Comparison of ENCODE assay signal across 17 cellular contexts in the genomic region with DNA sequence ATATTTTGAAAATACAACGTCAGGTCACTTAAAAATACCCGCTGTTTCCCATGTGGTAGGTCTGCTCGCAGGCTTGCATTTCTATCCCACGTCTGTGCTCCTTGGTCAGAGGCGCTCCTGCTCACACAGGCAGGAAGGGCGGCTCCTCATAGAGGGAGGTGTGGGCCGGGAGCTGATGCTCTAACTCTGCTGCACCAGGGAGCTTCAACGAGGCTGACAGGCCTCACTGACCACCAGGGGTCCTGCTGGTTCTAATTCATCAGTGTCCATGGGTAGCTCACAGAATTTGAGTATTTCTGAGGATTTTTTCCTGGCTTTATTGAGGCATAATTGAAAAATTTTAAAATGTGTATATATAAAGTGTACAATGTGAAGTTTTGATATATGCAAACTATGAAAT.
DNase-seq lines count a peak whose midpoint lies in the region; ATAC-seq and TF ChIP-seq lines count a peak whose summit lies in the region.
"Had no signal": no experiment of that assay in that cellular context is flagged by ENCODE, and none has a peak within 500 bp of the region (broad histone marks: within the 10 kb centered on the region; RNA-seq: fewer than 3 reads in every experiment).

No MANE protein-coding gene starts in this region.

- DNase-seq in left ventricle myocardium inferior = no peak
- DNase-seq in cardiac septum (ENCODE audit: low spot score) = no peak
- peak; percentile 64 for DNase-seq in SK-N-SH
- peak; percentile 29 for DNase-seq in fibroblast of pulmonary artery (ENCODE audit: low read depth)
- no peak for DNase-seq in adrenal gland
- DNase-seq: ACHN; activated CD4-positive, alpha-beta memory T cell treated with anti-CD3 and anti-CD28 coated beads, Interleukin-2, amount 10 ng/mL, durations not matched to agents 7 days and 5 days; esophagus squamous epithelium; GM23248; hippocampal formation; left colon; NCI-H1092 treated with DMSO at 0.1 percent for 48 hours; SHP77 treated with DMSO at 0.1 percent for 48 hours; substantia nigra had no signal

- H3K79me2 ChIP-seq in SK-N-SH (ENCODE audit: insufficient read depth) = no peaks in the 10 kb centered on the region

- H3K9me3 ChIP-seq in left ventricle myocardium inferior (replicated peaks) (no peaks in the 10 kb centered on the region), SK-N-SH (no peaks in the 10 kb centered on the region), adrenal gland (replicated peaks in 1 of 3) (no peaks in the 10 kb centered on the region), gastroesophageal sphincter (no peaks in the 10 kb centered on the region)
- H3K9me3 ChIP-seq: esophagus squamous epithelium had no signal

- H3K4me1 ChIP-seq in left ventricle myocardium inferior (peaks cover 10% of the 10 kb centered on the region), SK-N-SH (ENCODE audit: control insufficient read depth in 1 of 2, insufficient read depth in 2 of 2, low read depth in 1 of 2, low read length in 1 of 2) (peaks cover 0 to 3% of the 10 kb centered on the region in 2 experiments; a peak in 1 of 4 replicates), adrenal gland (replicated peaks in 1 of 2) (no peaks in the 10 kb centered on the region), gastroesophageal sphincter (no peaks in the 10 kb centered on the region)

- ATAC-seq in GM18505 (IDR thresholded peaks at IDR 0.05; ENCODE audit: unreplicated experiment) (no peak), HG03280 (IDR thresholded peaks at IDR 0.05; ENCODE audit: unreplicated experiment) (no peak), gastroesophageal sphincter (no peak)
- ATAC-seq: left colon had no signal

- no peak for TF ChIP-seq POLR2A in GM18505 (IDR thresholded peaks at IDR 0.05; ENCODE audit: borderline replicate concordance, extremely low read depth, insufficient read depth, insufficient read length)
- TF ChIP-seq POLR2A in adrenal gland (IDR thresholded peaks at IDR 0.05) = no peak
- no peak for TF ChIP-seq POLR2A in gastroesophageal sphincter (IDR thresholded peaks at IDR 0.05)

- H3K27me3 ChIP-seq in left ventricle myocardium inferior (ENCODE audit: low read depth) (peaks cover 15% of the 10 kb centered on the region), SK-N-SH (ENCODE audit: insufficient read depth) (peaks cover 16% of the 10 kb centered on the region; the same call in 1 of the 2 replicates), adrenal gland (no peaks in the 10 kb centered on the region), gastroesophageal sphincter (peaks cover 24% of the 10 kb centered on the region)

- POLR2A ChIA-PET in SK-N-SH (lab: Yijun Ruan, JAX) = no interaction called here

- H3F3A ChIP-seq in SK-N-SH (replicated peaks; ENCODE audit: insufficient read depth) = no peaks in the 10 kb centered on the region

- intact Hi-C loops in left ventricle myocardium inferior (cut with micrococcal nuclease) (no loop called here), cardiac septum (cut with DNase I) (no loop called here), adrenal gland (cut with DNase I) (no loop called here)

- H2AFZ ChIP-seq in SK-N-SH (ENCODE audit: low read depth) = no peak overlapping the region
- H2AFZ ChIP-seq: GM23248 had no signal

- no peaks in the 10 kb centered on the region for H4K20me1 ChIP-seq in SK-N-SH (ENCODE audit: insufficient read depth)

- H3K36me3 ChIP-seq in left ventricle myocardium inferior (no peaks in the 10 kb centered on the region), SK-N-SH (replicated peaks in 1 of 2; ENCODE audit: control insufficient read depth in 1 of 2, insufficient read depth in 2 of 2, low read length in 1 of 2) (no peaks in the 10 kb centered on the region), adrenal gland (replicated peaks in 1 of 2) (no peaks in the 10 kb centered on the region), gastroesophageal sphincter (no peaks in the 10 kb centered on the region)
- H3K36me3 ChIP-seq: esophagus squamous epithelium had no signal

- CTCF ChIA-PET in SK-N-SH (lab: Yijun Ruan, JAX) = interaction anchor here (0.8 to 1.9 kb wide), 7 partner anchors 17 to 58 kb away, joined by 3 to 10 read pairs (median 4); no protein-coding TSS in a partner anchor

- H3K9me2 ChIP-seq in SK-N-SH = no peaks in the 10 kb centered on the region

- H3K4me2 ChIP-seq in SK-N-SH = no peak overlapping the region

- H3K27ac ChIP-seq in left ventricle myocardium inferior (replicated peaks) (no peak overlapping the region), SK-N-SH (ENCODE audit: low read depth in 2 of 2, low read length in 1 of 2) (no peak overlapping the region), adrenal gland (no peak overlapping the region), gastroesophageal sphincter (no peak overlapping the region)
- H3K27ac ChIP-seq: esophagus squamous epithelium, GM23248 had no signal

- TF ChIP-seq CTCF in left ventricle myocardium inferior (IDR thresholded peaks at IDR 0.05; ENCODE audit: borderline replicate concordance) = peak; percentile 14
- peak; percentile 36 for TF ChIP-seq CTCF in SK-N-SH (IDR thresholded peaks at IDR 0.05)
- TF ChIP-seq CTCF in fibroblast of pulmonary artery (IDR thresholded peaks at IDR 0.05; ENCODE audit: low read length, missing control alignments) = peak; percentile 35
- TF ChIP-seq CTCF in adrenal gland (IDR thresholded peaks at IDR 0.05) = no peak
- no peak for TF ChIP-seq CTCF in gastroesophageal sphincter (IDR thresholded peaks at IDR 0.05)

- H3K4me3 ChIP-seq in left ventricle myocardium inferior = no peak overlapping the region
- H3K4me3 ChIP-seq in SK-N-SH (ENCODE audit: low read depth in 2 of 2, low read length in 1 of 2) = no peak overlapping the region
- no peak overlapping the region for H3K4me3 ChIP-seq in fibroblast of pulmonary artery (replicated peaks; ENCODE audit: low read depth, low read length)
- H3K4me3 ChIP-seq in adrenal gland = no peak overlapping the region
- no peak overlapping the region for H3K4me3 ChIP-seq in gastroesophageal sphincter
- H3K4me3 ChIP-seq: esophagus squamous epithelium, GM23248 had no signal

- WGBS in SK-N-SH (ENCODE audit: low lambda C conversion rate) = 58% methylated on average over 8 of the region's 8 CpGs
- 72 to 76% (median 73%) methylated on average over 8 of the region's 8 CpGs for WGBS in adrenal gland, 4 donors
- 0 to 59% methylated on average over 1 to 6 of the region's 8 CpGs for WGBS in gastroesophageal sphincter (ENCODE audit: low coverage in 1 of 2), 2 donors

- peak; percentile 42 for TF ChIP-seq RAD21 in SK-N-SH (IDR thresholded peaks at IDR 0.05; ENCODE audit: low read length)

- H3K9ac ChIP-seq in SK-N-SH = no peak overlapping the region
- H3K9ac ChIP-seq: GM23248 had no signal

- TF ChIP-seq EP300 in SK-N-SH (IDR thresholded peaks at IDR 0.05; ENCODE audit: borderline replicate concordance in 1 of 2, low read depth in 1 of 2, low read length in 1 of 2) (no peak), gastroesophageal sphincter (IDR thresholded peaks at IDR 0.05) (no peak)

TF ChIP-seq in SK-N-SH, 30 proteins besides CTCF, POLR2A, EP300 and RAD21:
- no peak for TF ChIP-seq GATA2 (CRISPR knock-in tag; IDR thresholded peaks at IDR 0.05)
- TF ChIP-seq SMC3 (IDR thresholded peaks at IDR 0.05; ENCODE audit: low read depth, low read length) = peak; percentile 16; the same call in 1 of the 2 replicates
TF ChIP-seq in SK-N-SH: peak in this region for 1.

Comparison
In these comparisons a context has a peak if more than half of its experiments do, and no peak if none do; other contexts are left out.
1. DNase-seq: peak in SK-N-SH (single experiment) and fibroblast of pulmonary artery (single experiment); none in left ventricle myocardium inferior (single experiment), cardiac septum (single experiment) and adrenal gland (0 of 7).
2. CTCF ChIP-seq: peak in left ventricle myocardium inferior (single experiment), SK-N-SH (single experiment) and fibroblast of pulmonary artery (single experiment); none in adrenal gland (0 of 6) and gastroesophageal sphincter (0 of 4).